In the genomic region with DNA sequence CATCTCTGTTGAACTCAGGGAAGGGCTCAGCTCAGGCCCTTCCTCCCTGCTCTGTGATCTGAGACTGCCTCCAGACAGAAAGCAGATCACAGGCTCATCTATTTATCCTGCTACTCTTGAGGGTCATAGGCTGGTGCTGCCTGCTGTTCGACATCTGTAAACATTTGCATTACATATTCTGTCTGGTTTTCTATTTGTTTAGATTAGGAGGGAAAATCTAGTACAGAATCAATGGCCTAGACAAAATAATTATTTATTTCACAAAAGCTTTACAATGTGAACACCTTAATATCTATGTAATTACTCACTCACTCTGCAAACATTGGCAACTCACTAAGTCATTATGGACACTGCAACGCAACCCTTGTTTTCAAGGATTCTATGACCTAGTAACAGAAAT, we compare ENCODE assay signal across 2 cellular contexts.
TF ChIP-seq lines count a peak whose summit lies in the region.

No MANE protein-coding gene starts in this region.

TF ChIP-seq in A549, 52 proteins besides CTCF, POLR2A, EP300 and RAD21 (continues in another document):
- TF ChIP-seq ZNF302 (CRISPR knock-in tag; IDR thresholded peaks at IDR 0.05) (no peak), SREBF2 (IDR thresholded peaks at IDR 0.05) (no peak), MAFK (IDR thresholded peaks at IDR 0.05; ENCODE audit: partially characterized antibody) (no peak), FOXS1 (CRISPR knock-in tag; IDR thresholded peaks at IDR 0.05) (no peak), ZFP36 (IDR thresholded peaks at IDR 0.05; ENCODE audit: borderline replicate concordance, partially characterized antibody) (no peak), MAZ (IDR thresholded peaks at IDR 0.05; ENCODE audit: borderline replicate concordance, low read depth, low read length) (no peak), GATA3 (IDR thresholded peaks at IDR 0.05; ENCODE audit: borderline replicate concordance) (peak; percentile 93), EHMT2 (IDR thresholded peaks at IDR 0.05; ENCODE audit: low read depth) (no peak), NR3C1 (IDR thresholded peaks at IDR 0.05) (no peak), HOXB5 (CRISPR knock-in tag; IDR thresholded peaks at IDR 0.05) (0 out of 2 replicates have a peak, but pooled peaks have one; percentile 14), RARB (CRISPR knock-in tag; IDR thresholded peaks at IDR 0.05) (no peak), JUNB (IDR thresholded peaks at IDR 0.05) (peak; percentile 83), JUN (IDR thresholded peaks at IDR 0.05) (peak; percentile 27 to 75; a peak in 3 of 5 replicates), TFCP2L1 (CRISPR knock-in tag; IDR thresholded peaks at IDR 0.05) (no peak), HES2 (IDR thresholded peaks at IDR 0.05) (0 out of 2 replicates have a peak, but pooled peaks have one; percentile 23), CEBPB (IDR thresholded peaks at IDR 0.05) (peak; percentile 44 to 90; a peak in 2 of 4 replicates), KDM1A (IDR thresholded peaks at IDR 0.05; ENCODE audit: low read depth) (no peak), NPAS2 (CRISPR knock-in tag; IDR thresholded peaks at IDR 0.05; ENCODE audit: borderline replicate concordance) (no peak), ESRRA (IDR thresholded peaks at IDR 0.05; ENCODE audit: borderline replicate concordance, low read length) (no peak), BHLHE40 (IDR thresholded peaks at IDR 0.05; ENCODE audit: low read depth, low read length) (no peak), CBX8 (IDR thresholded peaks at IDR 0.05) (no peak), SMC3 (IDR thresholded peaks at IDR 0.05) (no peak), KDM5A (IDR thresholded peaks at IDR 0.05) (no peak)
- TF ChIP-seq, protein P1, sequence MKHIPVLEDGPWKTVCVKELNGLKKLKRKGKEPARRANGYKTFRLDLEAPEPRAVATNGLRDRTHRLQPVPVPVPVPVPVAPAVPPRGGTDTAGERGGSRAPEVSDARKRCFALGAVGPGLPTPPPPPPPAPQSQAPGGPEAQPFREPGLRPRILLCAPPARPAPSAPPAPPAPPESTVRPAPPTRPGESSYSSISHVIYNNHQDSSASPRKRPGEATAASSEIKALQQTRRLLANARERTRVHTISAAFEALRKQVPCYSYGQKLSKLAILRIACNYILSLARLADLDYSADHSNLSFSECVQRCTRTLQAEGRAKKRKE (CRISPR knock-in tag; IDR thresholded peaks at IDR 0.05; ENCODE audit: low read depth) = no peak
- TF ChIP-seq, protein P2, sequence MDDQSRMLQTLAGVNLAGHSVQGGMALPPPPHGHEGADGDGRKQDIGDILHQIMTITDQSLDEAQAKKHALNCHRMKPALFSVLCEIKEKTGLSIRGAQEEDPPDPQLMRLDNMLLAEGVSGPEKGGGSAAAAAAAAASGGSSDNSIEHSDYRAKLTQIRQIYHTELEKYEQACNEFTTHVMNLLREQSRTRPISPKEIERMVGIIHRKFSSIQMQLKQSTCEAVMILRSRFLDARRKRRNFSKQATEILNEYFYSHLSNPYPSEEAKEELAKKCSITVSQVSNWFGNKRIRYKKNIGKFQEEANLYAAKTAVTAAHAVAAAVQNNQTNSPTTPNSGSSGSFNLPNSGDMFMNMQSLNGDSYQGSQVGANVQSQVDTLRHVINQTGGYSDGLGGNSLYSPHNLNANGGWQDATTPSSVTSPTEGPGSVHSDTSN (IDR thresholded peaks at IDR 0.05) = peak; percentile 42; the same call in 1 of the 2 replicates
- TF ChIP-seq, protein P3, sequence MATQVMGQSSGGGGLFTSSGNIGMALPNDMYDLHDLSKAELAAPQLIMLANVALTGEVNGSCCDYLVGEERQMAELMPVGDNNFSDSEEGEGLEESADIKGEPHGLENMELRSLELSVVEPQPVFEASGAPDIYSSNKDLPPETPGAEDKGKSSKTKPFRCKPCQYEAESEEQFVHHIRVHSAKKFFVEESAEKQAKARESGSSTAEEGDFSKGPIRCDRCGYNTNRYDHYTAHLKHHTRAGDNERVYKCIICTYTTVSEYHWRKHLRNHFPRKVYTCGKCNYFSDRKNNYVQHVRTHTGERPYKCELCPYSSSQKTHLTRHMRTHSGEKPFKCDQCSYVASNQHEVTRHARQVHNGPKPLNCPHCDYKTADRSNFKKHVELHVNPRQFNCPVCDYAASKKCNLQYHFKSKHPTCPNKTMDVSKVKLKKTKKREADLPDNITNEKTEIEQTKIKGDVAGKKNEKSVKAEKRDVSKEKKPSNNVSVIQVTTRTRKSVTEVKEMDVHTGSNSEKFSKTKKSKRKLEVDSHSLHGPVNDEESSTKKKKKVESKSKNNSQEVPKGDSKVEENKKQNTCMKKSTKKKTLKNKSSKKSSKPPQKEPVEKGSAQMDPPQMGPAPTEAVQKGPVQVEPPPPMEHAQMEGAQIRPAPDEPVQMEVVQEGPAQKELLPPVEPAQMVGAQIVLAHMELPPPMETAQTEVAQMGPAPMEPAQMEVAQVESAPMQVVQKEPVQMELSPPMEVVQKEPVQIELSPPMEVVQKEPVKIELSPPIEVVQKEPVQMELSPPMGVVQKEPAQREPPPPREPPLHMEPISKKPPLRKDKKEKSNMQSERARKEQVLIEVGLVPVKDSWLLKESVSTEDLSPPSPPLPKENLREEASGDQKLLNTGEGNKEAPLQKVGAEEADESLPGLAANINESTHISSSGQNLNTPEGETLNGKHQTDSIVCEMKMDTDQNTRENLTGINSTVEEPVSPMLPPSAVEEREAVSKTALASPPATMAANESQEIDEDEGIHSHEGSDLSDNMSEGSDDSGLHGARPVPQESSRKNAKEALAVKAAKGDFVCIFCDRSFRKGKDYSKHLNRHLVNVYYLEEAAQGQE (IDR thresholded peaks at IDR 0.05) = no peak
- TF ChIP-seq, protein P4, sequence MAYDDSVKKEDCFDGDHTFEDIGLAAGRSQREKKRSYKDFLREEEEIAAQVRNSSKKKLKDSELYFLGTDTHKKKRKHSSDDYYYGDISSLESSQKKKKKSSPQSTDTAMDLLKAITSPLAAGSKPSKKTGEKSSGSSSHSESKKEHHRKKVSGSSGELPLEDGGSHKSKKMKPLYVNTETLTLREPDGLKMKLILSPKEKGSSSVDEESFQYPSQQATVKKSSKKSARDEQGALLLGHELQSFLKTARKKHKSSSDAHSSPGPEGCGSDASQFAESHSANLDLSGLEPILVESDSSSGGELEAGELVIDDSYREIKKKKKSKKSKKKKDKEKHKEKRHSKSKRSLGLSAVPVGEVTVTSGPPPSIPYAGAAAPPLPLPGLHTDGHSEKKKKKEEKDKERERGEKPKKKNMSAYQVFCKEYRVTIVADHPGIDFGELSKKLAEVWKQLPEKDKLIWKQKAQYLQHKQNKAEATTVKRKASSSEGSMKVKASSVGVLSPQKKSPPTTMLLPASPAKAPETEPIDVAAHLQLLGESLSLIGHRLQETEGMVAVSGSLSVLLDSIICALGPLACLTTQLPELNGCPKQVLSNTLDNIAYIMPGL (CRISPR knock-in tag; IDR thresholded peaks at IDR 0.05; ENCODE audit: borderline replicate concordance) = no peak

TF ChIP-seq in IMR-90, 13 proteins besides CTCF, POLR2A, EP300 and RAD21:
- TF ChIP-seq MAFK (IDR thresholded peaks at IDR 0.05; ENCODE audit: low read depth, low read length) (no peak), CHD1 (IDR thresholded peaks at IDR 0.05; ENCODE audit: low read depth, low read length) (no peak), RCOR1 (IDR thresholded peaks at IDR 0.05; ENCODE audit: insufficient replicate concordance, low read length) (no peak), SMC3 (IDR thresholded peaks at IDR 0.05; ENCODE audit: low read depth, low read length) (no peak), BHLHE40 (IDR thresholded peaks at IDR 0.05; ENCODE audit: low read depth, low read length) (no peak)
